In genomic region chr12:64835926-64836325, GRCh38 we compare ENCODE assay signal across 16 cellular contexts. TPM values are rescaled to one million over a fixed set of nuclear protein-coding genes. Genes with fewer than 3 reads are reported as not detected.
A peak's percentile ranks its signal among the peaks of the same experiment; 100 is the strongest.
DNase-seq lines count a peak whose midpoint lies in the region; ATAC-seq, FAIRE-seq and TF ChIP-seq lines count a peak whose summit lies in the region.
"Had no signal": no experiment of that assay in that cellular context is flagged by ENCODE, and none has a peak within 500 bp of the region (broad histone marks: within the 10 kb centered on the region; RNA-seq: fewer than 3 reads in every experiment).

No MANE protein-coding gene starts in this region.

- no peak overlapping the region for H3K4me3 ChIP-seq in NB4 (ENCODE audit: low read depth, low read length)
- H3K4me3 ChIP-seq in K562: no peak overlapping the region
- peak overlapping the region; percentile 21 for H3K4me3 ChIP-seq in smooth muscle cell
- H3K4me3 ChIP-seq: BLaER1 treated with 17β-estradiol and CSF1 and Interleukin-3, amounts not matched to agents 10 nM and 100 nM had no signal

- H3K27me3 ChIP-seq in K562 (ENCODE audit: control insufficient read depth in 2 of 2, insufficient read depth in 2 of 2, low read length in 2 of 2) (peaks cover 3 to 6% of the 10 kb centered on the region in 2 experiments; a peak in 1 of 5 replicates), smooth muscle cell (ENCODE audit: low read depth) (peaks cover 1% of the 10 kb centered on the region)
- H3K27me3 ChIP-seq: BLaER1 treated with 17β-estradiol and CSF1 and Interleukin-3, amounts not matched to agents 10 nM and 100 nM had no signal

- TF ChIP-seq POLR2A in NB4 (IDR thresholded peaks at IDR 0.05; ENCODE audit: extremely low read depth, insufficient read length) (no peak), K562 (conservative IDR thresholded peaks at IDR 0.05) (no peak)

- H3K4me1 ChIP-seq in K562 (replicated peaks in 1 of 2; ENCODE audit: control insufficient read depth in 2 of 2, insufficient read depth in 2 of 2, low read length in 2 of 2) (no peaks in the 10 kb centered on the region), smooth muscle cell (ENCODE audit: low read depth) (no peaks in the 10 kb centered on the region)
- H3K4me1 ChIP-seq: BLaER1 treated with 17β-estradiol and CSF1 and Interleukin-3, amounts not matched to agents 10 nM and 100 nM had no signal

- H4K20me1 ChIP-seq in K562 (replicated peaks; ENCODE audit: control insufficient read depth, insufficient read depth, low read length) (no peaks in the 10 kb centered on the region), smooth muscle cell (ENCODE audit: low read depth) (no peaks in the 10 kb centered on the region)
- H4K20me1 ChIP-seq: BLaER1 treated with 17β-estradiol and CSF1 and Interleukin-3, amounts not matched to agents 10 nM and 100 nM had no signal

- no peak for TF ChIP-seq CTCF in C4-2B (conservative IDR thresholded peaks at IDR 0.05)
- no peak for TF ChIP-seq CTCF in NB4 (IDR thresholded peaks at IDR 0.05; ENCODE audit: low read depth, low read length)
- TF ChIP-seq CTCF in K562 (IDR thresholded peaks at IDR 0.05 in 2 of 3, conservative IDR thresholded peaks at IDR 0.05 in 1 of 3; ENCODE audit: insufficient read depth in 2 of 3, low read depth in 1 of 3, low read length in 3 of 3): no peak
- no peak for TF ChIP-seq CTCF in smooth muscle cell (IDR thresholded peaks at IDR 0.05; ENCODE audit: borderline replicate concordance, insufficient read depth, poor library complexity, severe bottlenecking)

- peaks cover 2% of the 10 kb centered on the region for H3K9me3 Mint-ChIP-seq in activated naive CD4-positive, alpha-beta T cell treated with anti-CD3 and anti-CD28 coated beads, Interleukin-2, amount 10 ng/mL, durations not matched to agents 7 days and 5 days
- H3K9me3 Mint-ChIP-seq: CD4-positive, alpha-beta T cell had no signal

- no peak overlapping the region for H3K27ac Mint-ChIP-seq in activated naive CD4-positive, alpha-beta T cell treated with anti-CD3 and anti-CD28 coated beads, Interleukin-2, amount 10 ng/mL, durations not matched to agents 7 days and 5 days
- H3K27ac Mint-ChIP-seq: CD4-positive, alpha-beta T cell; IgD-negative memory B cell had no signal

- H3K9ac ChIP-seq in K562 (ENCODE audit: insufficient read depth in 1 of 2, low read depth in 2 of 2, low read length in 2 of 2) (no peak overlapping the region), smooth muscle cell (ENCODE audit: low read depth) (no peak overlapping the region)
- H3K9ac ChIP-seq: BLaER1 treated with 17β-estradiol and CSF1 and Interleukin-3, amounts not matched to agents 10 nM and 100 nM had no signal

- H3K27me3 Mint-ChIP-seq in activated naive CD4-positive, alpha-beta T cell treated with anti-CD3 and anti-CD28 coated beads, Interleukin-2, amount 10 ng/mL, durations not matched to agents 7 days and 5 days: no peaks in the 10 kb centered on the region

- H3K36me3 ChIP-seq in K562 (ENCODE audit: control insufficient read depth, insufficient read depth, low read length) (no peaks in the 10 kb centered on the region), smooth muscle cell (ENCODE audit: low read depth) (no peaks in the 10 kb centered on the region)

- H2AFZ ChIP-seq in K562 (ENCODE audit: low read depth, low read length) (no peak overlapping the region), smooth muscle cell (ENCODE audit: low read depth) (no peak overlapping the region)

- H3K4me2 ChIP-seq in K562 (ENCODE audit: insufficient read depth, low read length): no peak overlapping the region
- H3K4me2 ChIP-seq in smooth muscle cell: no peak overlapping the region
- H3K4me2 ChIP-seq: BLaER1 treated with 17β-estradiol and CSF1 and Interleukin-3, amounts not matched to agents 10 nM and 100 nM had no signal

- H3K4me3 Mint-ChIP-seq in activated naive CD4-positive, alpha-beta T cell treated with anti-CD3 and anti-CD28 coated beads, Interleukin-2, amount 10 ng/mL, durations not matched to agents 7 days and 5 days: no peak overlapping the region
- H3K4me3 Mint-ChIP-seq: CD4-positive, alpha-beta T cell; IgD-negative memory B cell had no signal

- H3K79me2 ChIP-seq in K562 (ENCODE audit: control insufficient read depth, insufficient read depth, low read length) (no peaks in the 10 kb centered on the region), smooth muscle cell (ENCODE audit: low read depth) (no peaks in the 10 kb centered on the region)

- no peak for FAIRE-seq in K562 (lab: Jason Lieb, UNC)
- FAIRE-seq: GM12892 had no signal

- H3K27ac ChIP-seq in C4-2B: peak overlapping the region; percentile 54; the same call in 1 of the 2 replicates
- H3K27ac ChIP-seq in K562 (ENCODE audit: extremely low read depth, low read depth, low read length): no peak overlapping the region
- no peak overlapping the region for H3K27ac ChIP-seq in smooth muscle cell (ENCODE audit: low read depth)
- H3K27ac ChIP-seq: BLaER1 treated with 17β-estradiol and CSF1 and Interleukin-3, amounts not matched to agents 10 nM and 100 nM; HL-60 had no signal

- no peak for TF ChIP-seq EP300 in K562 (IDR thresholded peaks at IDR 0.05; ENCODE audit: low read length)

- no peaks in the 10 kb centered on the region for H3K9me1 ChIP-seq in K562 (ENCODE audit: control insufficient read depth, insufficient read depth, low read length)

- DNase-seq in NB4 (ENCODE audit: low read depth): peak; percentile 12
- no peak for DNase-seq in K562 (ENCODE audit: extremely low read depth in 1 of 4, low spot score in 3 of 4)
- DNase-seq in smooth muscle cell (lab: John Stamatoyannopoulos, UW; ENCODE audit: unreplicated experiment): no peak
- no peak for DNase-seq in activated naive CD4-positive, alpha-beta T cell treated with anti-CD3 and anti-CD28 coated beads, Interleukin-2, amount 10 ng/mL, durations not matched to agents 7 days and 5 days
- DNase-seq in NCI-H2081 (lab: John Stamatoyannopoulos, UW): no peak
- no peak for DNase-seq in NCI-H1436 (lab: John Stamatoyannopoulos, UW)
- DNase-seq: ACHN; Calu3; CD4-positive, alpha-beta T cell; DMS 273 treated with DMSO at 0.1 percent for 48 hours; DMS79 had no signal

- no peaks in the 10 kb centered on the region for H3K4me1 Mint-ChIP-seq in activated naive CD4-positive, alpha-beta T cell treated with anti-CD3 and anti-CD28 coated beads, Interleukin-2, amount 10 ng/mL, durations not matched to agents 7 days and 5 days
- H3K4me1 Mint-ChIP-seq: IgD-negative memory B cell had no signal

- CTCF ChIA-PET in K562 (lab: Yijun Ruan, JAX; ENCODE audit: low intra/inter-chr PET ratio): no interaction called here
- CTCF ChIA-PET in activated naive CD4-positive, alpha-beta T cell treated with anti-CD3 and anti-CD28 coated beads, Interleukin-2, amount 10 ng/mL, durations not matched to agents 7 days and 5 days (lab: Charles Lee): interaction anchor here (0.6 kb wide), 1 partner anchor 18 kb away, joined by 3 read pairs; no protein-coding TSS in a partner anchor

- H3K9me3 ChIP-seq in K562 (replicated peaks; ENCODE audit: control insufficient read depth, insufficient read depth, low read depth, low read length) (no peaks in the 10 kb centered on the region; the same call in 1 of the 2 replicates), smooth muscle cell (replicated peaks; ENCODE audit: low read depth) (no peaks in the 10 kb centered on the region)

- BruUV-seq in K562 (replicated peaks; lab: Mats Ljungman, UMichigan): no TSS peak

- in situ Hi-C loops in K562 (cut with MboI): no loop called here

- no peaks in the 10 kb centered on the region for H3F3A ChIP-seq in smooth muscle cell (ENCODE audit: low read depth)

- intact Hi-C loops in K562 (cut with micrococcal nuclease): no loop called here

- WGBS in K562 (ENCODE audit: insufficient coverage, low coverage, missing lambda C conversion rate): 1% methylated on average over 4 of the region's 4 CpGs
- WGBS in smooth muscle cell (ENCODE audit: low lambda C conversion rate): 87% methylated on average over 4 of the region's 4 CpGs

- H3K36me3 Mint-ChIP-seq in activated naive CD4-positive, alpha-beta T cell treated with anti-CD3 and anti-CD28 coated beads, Interleukin-2, amount 10 ng/mL, durations not matched to agents 7 days and 5 days: no peaks in the 10 kb centered on the region

- no peak for TF ChIP-seq RAD21 in K562 (CRISPR knock-in tag; conservative IDR thresholded peaks at IDR 0.05 in 1 of 2, IDR thresholded peaks at IDR 0.05 in 1 of 2)

- POLR2A ChIA-PET in K562 (lab: Yijun Ruan, JAX): interaction anchor here (0.6 to 0.7 kb wide), 3 partner anchors 19 to 588 kb away, joined by 3 to 4 read pairs (median 3); no protein-coding TSS in a partner anchor

- no peak for ATAC-seq in K562

TF ChIP-seq in K562, 482 proteins besides CTCF, POLR2A, EP300 and RAD21 (continues in another document):
- TF ChIP-seq BRF2 (IDR thresholded peaks at IDR 0.05; ENCODE audit: borderline replicate concordance, insufficient read depth, insufficient read length) (no peak), CEBPB (tag; IDR thresholded peaks at IDR 0.05) (peak; percentile 49)

RNA-seq across cellular contexts. Expression of gene TBC1D30, which starts 11.5 kb away (rescaled TPM):
- 0.16 and 0.21 TPM in 2 replicates for total RNA-seq in K562 (2011; cell fraction: chromatin; rRNA removed; ENCODE audit: low replicate concordance)
- total RNA-seq in K562 (2011; cell fraction: nucleolus; rRNA removed): under 0.01 and 0.39 TPM in 2 replicates
- 0.23 and 0.29 TPM in 2 replicates for total RNA-seq in K562 (2011; cell fraction: nucleoplasm; rRNA removed)
- total RNA-seq in K562 (2014; rRNA removed) (0.08 and 0.32 TPM in 2 replicates), K562 (2014; rRNA removed; fragmentation: Illumina TruSeq; extraction: Trizol) (0.15 and 0.19 TPM in 2 replicates), K562 (2015; rRNA removed; fragmentation: Illumina TruSeq; extraction: Trizol) (0.07 TPM in 1 of 2 replicates, not detected in the other), K562 (2021) (0.18 and 0.55 TPM in 2 replicates), smooth muscle cell (0.54 and 0.67 TPM in 2 replicates)
- polyA plus RNA-seq in K562 (2011; rRNA removed) (0.14 and 0.25 TPM in 2 replicates), K562 (2014; fragmentation: Illumina TruSeq; extraction: Trizol) (0.10 and 0.19 TPM in 2 replicates), K562 (2014; fragmentation: Nextera tagmentation; extraction: Ambion mirVana) (under 1 TPM in 1 of 2 experiments, not detected in 1; 0.08 TPM), K562 (2014; rRNA removed) (0.48 TPM in 1 of 2 replicates, not detected in the other), smooth muscle cell (2.3 and 3.8 TPM in 2 replicates)
- 0.16 and 0.58 TPM in 2 replicates for polyA plus RNA-seq in K562 (2011; cell fraction: cytosol; rRNA removed)
- 0.04 and 0.18 TPM in 2 replicates for polyA plus RNA-seq in K562 (2011; cell fraction: nucleus; rRNA removed)
- polyA plus RNA-seq in K562 (2012): 0.10 and 0.21 TPM in 2 replicates
- 0.48 and 1.1 TPM in 2 replicates for polyA minus RNA-seq in K562 (2011; rRNA and poly(A)+ RNA removed)
- not detected in 2 replicates for polyA minus RNA-seq in K562 (2011; cell fraction: cytosol; rRNA and poly(A)+ RNA removed)
- 0.13 and 0.22 TPM in 2 replicates for polyA minus RNA-seq in K562 (2011; cell fraction: nucleus; rRNA and poly(A)+ RNA removed)
- polyA plus RNA-seq: IgD-negative memory B cell had no signal
